Comparison of ENCODE assay signal across 7 cellular contexts in genomic region chr16:87432330-87432915, GRCh38.
"Had no signal": no experiment of that assay in that cellular context is flagged by ENCODE, and none has a peak within 500 bp of the region (broad histone marks: within the 10 kb centered on the region; RNA-seq: fewer than 3 reads in every experiment).

No MANE protein-coding gene starts in this region.

- H3K4me3 ChIP-seq: dorsolateral prefrontal cortex, esophagus muscularis mucosa had no signal

- FAIRE-seq: frontal cortex had no signal

- H3K9me3 ChIP-seq: esophagus muscularis mucosa had no signal

- DNase-seq: activated T-cell treated with anti-CD3 and anti-CD28 coated beads, Interleukin-2, amount 50 U/mL, for 1 hour; islet precursor cell; right cardiac atrium; substantia nigra had no signal

- H3K27me3 ChIP-seq: dorsolateral prefrontal cortex, esophagus muscularis mucosa had no signal
